In genomic region chr6:142474446-142475289, GRCh38 we compare ENCODE assay signal across 8 cellular contexts.
DNase-seq lines count a peak whose midpoint lies in the region; ATAC-seq, FAIRE-seq and TF ChIP-seq lines count a peak whose summit lies in the region.

No MANE protein-coding gene starts in this region.

- peak; percentile 89 for TF ChIP-seq CTCF in 22Rv1 (IDR thresholded peaks at IDR 0.05)
- peak; percentile 61 to 85 (median 64); a peak in 5 of 6 replicates for TF ChIP-seq CTCF in K562 (IDR thresholded peaks at IDR 0.05 in 2 of 3, conservative IDR thresholded peaks at IDR 0.05 in 1 of 3; ENCODE audit: insufficient read depth in 2 of 3, low read depth in 1 of 3, low read length in 3 of 3)
- peak; percentile 67 to 82 (median 73) for TF ChIP-seq CTCF in testis (IDR thresholded peaks at IDR 0.05)

- CTCF ChIA-PET in K562 (lab: Yijun Ruan, JAX; ENCODE audit: low intra/inter-chr PET ratio), result interaction anchor here (0.6 to 1.9 kb wide), 6 partner anchors 63 to 1630 kb away, joined by 3 to 10 read pairs (median 4); partner anchors contain the start of gene NMBR

- TF ChIP-seq RAD21 in K562 (CRISPR knock-in tag; conservative IDR thresholded peaks at IDR 0.05 in 1 of 2, IDR thresholded peaks at IDR 0.05 in 1 of 2), result peak; percentile 88 to 91

- TF ChIP-seq EP300 in K562 (IDR thresholded peaks at IDR 0.05; ENCODE audit: low read length), result no peak

- ATAC-seq in HG02981 (IDR thresholded peaks at IDR 0.05; ENCODE audit: unreplicated experiment), result peak; percentile 65
- ATAC-seq in K562, result peak; percentile 89
- ATAC-seq in GM18907 (IDR thresholded peaks at IDR 0.05; ENCODE audit: unreplicated experiment), result no peak

- no peaks in the 10 kb centered on the region for H3K9me3 ChIP-seq in K562 (replicated peaks; ENCODE audit: control insufficient read depth, insufficient read depth, low read depth, low read length)
- H3K9me3 ChIP-seq in testis, result no peaks in the 10 kb centered on the region

- 2% methylated on average over 13 of the region's 13 CpGs for WGBS in K562 (ENCODE audit: insufficient coverage, low coverage, missing lambda C conversion rate)
- WGBS in testis, 2 donors, result 1 to 4% methylated on average over 13 of the region's 13 CpGs

- no peak overlapping the region for H3K27ac ChIP-seq in 22Rv1
- no peak overlapping the region for H3K27ac ChIP-seq in K562 (ENCODE audit: extremely low read depth, low read depth, low read length)
- no peak overlapping the region for H3K27ac ChIP-seq in testis

- H3K36me3 ChIP-seq in K562 (ENCODE audit: control insufficient read depth, insufficient read depth, low read length), result no peaks in the 10 kb centered on the region
- no peaks in the 10 kb centered on the region for H3K36me3 ChIP-seq in testis (ENCODE audit: low read depth, missing control alignments)

- intact Hi-C loops in K562 (cut with micrococcal nuclease) (loop anchor here (1.0 to 10.0 kb wide), 7 partner anchors 64 to 1540 kb away; partner anchors contain the start of genes NMBR and VTA1), testis (cut with DNase I; ENCODE audit: low total_unique reads) (no loop called here)

- H3K9me1 ChIP-seq in K562 (ENCODE audit: control insufficient read depth, insufficient read depth, low read length), result no peaks in the 10 kb centered on the region

- no peaks in the 10 kb centered on the region for H4K20me1 ChIP-seq in K562 (replicated peaks; ENCODE audit: control insufficient read depth, insufficient read depth, low read length)

- no peaks in the 10 kb centered on the region for H3K79me2 ChIP-seq in K562 (ENCODE audit: control insufficient read depth, insufficient read depth, low read length)

- no peak overlapping the region for H3K4me2 ChIP-seq in K562 (ENCODE audit: insufficient read depth, low read length)

- H3K27me3 ChIP-seq in K562 (ENCODE audit: control insufficient read depth in 2 of 2, insufficient read depth in 2 of 2, low read length in 2 of 2) (no peaks in the 10 kb centered on the region), testis (no peaks in the 10 kb centered on the region)

- H3K9ac ChIP-seq in K562 (ENCODE audit: insufficient read depth in 1 of 2, low read depth in 2 of 2, low read length in 2 of 2), result no peak overlapping the region

- no peak overlapping the region for H2AFZ ChIP-seq in K562 (ENCODE audit: low read depth, low read length)

- TF ChIP-seq POLR2A in K562 (conservative IDR thresholded peaks at IDR 0.05), result no peak
- no peak for TF ChIP-seq POLR2A in testis (IDR thresholded peaks at IDR 0.05)

- H3K4me1 ChIP-seq in K562 (replicated peaks in 1 of 2; ENCODE audit: control insufficient read depth in 2 of 2, insufficient read depth in 2 of 2, low read length in 2 of 2), result no peaks in the 10 kb centered on the region; a peak in 1 of 5 replicates
- no peaks in the 10 kb centered on the region for H3K4me1 ChIP-seq in testis

- H3K4me3 ChIP-seq in K562, result no peak overlapping the region
- no peak overlapping the region for H3K4me3 ChIP-seq in testis

- POLR2A ChIA-PET in K562 (lab: Yijun Ruan, JAX), result interaction anchor here (0.6 kb wide), 1 partner anchor 37 kb away, joined by 4 read pairs; no protein-coding TSS in a partner anchor

- FAIRE-seq in K562 (lab: Jason Lieb, UNC), result peak; percentile 72

- in situ Hi-C loops in K562 (cut with MboI), result loop anchor here (10.0 kb wide), 1 partner anchor 950 kb away; no protein-coding TSS in a partner anchor

- DNase-seq in ELR (ENCODE audit: low read depth), result peak; percentile 85
- peak; percentile 58 for DNase-seq in NCI-H446 treated with DMSO at 0.1 percent for 48 hours (lab: John Stamatoyannopoulos, UW)
- DNase-seq in K562 (ENCODE audit: extremely low read depth in 1 of 4, low spot score in 3 of 4), result peak; percentile 52 to 60 (median 58)
- DNase-seq in islet precursor cell, result peak; percentile 86
- peak; percentile 21 for DNase-seq in testis

- BruUV-seq in K562 (replicated peaks; lab: Mats Ljungman, UMichigan), result no TSS peak

TF ChIP-seq in K562, 482 proteins besides CTCF, POLR2A, EP300 and RAD21:
- TF ChIP-seq, protein P1, sequence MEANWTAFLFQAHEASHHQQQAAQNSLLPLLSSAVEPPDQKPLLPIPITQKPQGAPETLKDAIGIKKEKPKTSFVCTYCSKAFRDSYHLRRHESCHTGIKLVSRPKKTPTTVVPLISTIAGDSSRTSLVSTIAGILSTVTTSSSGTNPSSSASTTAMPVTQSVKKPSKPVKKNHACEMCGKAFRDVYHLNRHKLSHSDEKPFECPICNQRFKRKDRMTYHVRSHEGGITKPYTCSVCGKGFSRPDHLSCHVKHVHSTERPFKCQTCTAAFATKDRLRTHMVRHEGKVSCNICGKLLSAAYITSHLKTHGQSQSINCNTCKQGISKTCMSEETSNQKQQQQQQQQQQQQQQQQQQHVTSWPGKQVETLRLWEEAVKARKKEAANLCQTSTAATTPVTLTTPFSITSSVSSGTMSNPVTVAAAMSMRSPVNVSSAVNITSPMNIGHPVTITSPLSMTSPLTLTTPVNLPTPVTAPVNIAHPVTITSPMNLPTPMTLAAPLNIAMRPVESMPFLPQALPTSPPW (CRISPR knock-in tag; IDR thresholded peaks at IDR 0.05), result 0 out of 2 replicates have a peak, but pooled peaks have one; percentile 16
- TF ChIP-seq MTA2 (IDR thresholded peaks at IDR 0.05; ENCODE audit: low read depth), result no peak
- TF ChIP-seq ZNF589 (CRISPR knock-in tag; IDR thresholded peaks at IDR 0.05; ENCODE audit: low read depth), result no peak
- TF ChIP-seq DEAF1 (CRISPR knock-in tag; IDR thresholded peaks at IDR 0.05), result peak; percentile 73
- peak; percentile 50; the same call in 1 of the 2 replicates for TF ChIP-seq SMC3 (conservative IDR thresholded peaks at IDR 0.05; ENCODE audit: insufficient read depth, low read depth, low read length)
- TF ChIP-seq ZNF165 (CRISPR knock-in tag; IDR thresholded peaks at IDR 0.05; ENCODE audit: borderline replicate concordance), result no peak
- no peak for TF ChIP-seq YY1 (IDR thresholded peaks at IDR 0.05; ENCODE audit: borderline replicate concordance in 1 of 3, control insufficient read depth in 1 of 3, extremely low read depth in 1 of 3, insufficient read depth in 3 of 3, insufficient read length in 1 of 3, insufficient replicate concordance in 2 of 3, low read depth in 1 of 3, low read length in 2 of 3)
- no peak for TF ChIP-seq NFIC (IDR thresholded peaks at IDR 0.05)
- TF ChIP-seq ZNF696 (CRISPR knock-in tag; conservative IDR thresholded peaks at IDR 0.05), result no peak
- peak in 1 of 2 experiments; percentile 83; a peak in 2 of 4 replicates for TF ChIP-seq UBTF (IDR thresholded peaks at IDR 0.05; ENCODE audit: borderline replicate concordance in 1 of 2, low read depth in 2 of 2, low read length in 2 of 2)

Comparison
In these comparisons a context has a peak if more than half of its experiments do, and no peak if none do; other contexts are left out.
1. DNase-seq: peak in every context shown above with its lines; median percentile 86 in islet precursor cell; 85 in ELR; 58 in NCI-H446 treated with DMSO at 0.1 percent for 48 hours; 58 in K562; 21 in testis.